ENCODE assay signal across 23 cellular contexts in genomic region chr2:183455056-183455455, GRCh38.
"Had no signal": no experiment of that assay in that cellular context is flagged by ENCODE, and none has a peak within 500 bp of the region (broad histone marks: within the 10 kb centered on the region; RNA-seq: fewer than 3 reads in every experiment).

No MANE protein-coding gene starts in this region.

- H3K27ac ChIP-seq: KMS-11 had no signal

- H3K36me3 Mint-ChIP-seq: activated CD8-positive, alpha-beta memory T cell treated with anti-CD3 and anti-CD28 coated beads, Interleukin-2, amount 10 ng/mL, durations not matched to agents 7 days and 5 days; activated naive CD4-positive, alpha-beta T cell treated with anti-CD3 and anti-CD28 coated beads, Interleukin-2, amount 50 U/mL, for 24 hours; T-cell had no signal

- H3K9me3 Mint-ChIP-seq: activated naive CD4-positive, alpha-beta T cell treated with anti-CD3 and anti-CD28 coated beads, Interleukin-2, amount 50 U/mL, for 24 hours had no signal

- H3K36me3 ChIP-seq: MG63 had no signal

- H3K27ac Mint-ChIP-seq: activated CD8-positive, alpha-beta memory T cell treated with anti-CD3 and anti-CD28 coated beads, Interleukin-2, amount 10 ng/mL, durations not matched to agents 7 days and 5 days; activated naive CD4-positive, alpha-beta T cell treated with anti-CD3 and anti-CD28 coated beads, Interleukin-2, amount 50 U/mL, for 24 hours; activated T-cell treated with anti-CD3 and anti-CD28 coated beads, Interleukin-2, amount 50 U/mL, for 24 hours; activated T-helper 1 cell treated with anti-CD3 and anti-CD28 coated beads, Interleukin-12 subunit alpha, Interleukin-12 subunit beta, Interleukin-2, Interleukin-4 antibody, amounts not matched to agents 30 ng/mL and 10 ng/mL and 1 ng/mL, durations not matched to agents 14 hours and 24 hours and 36 hours; T-cell had no signal

- H3K27me3 ChIP-seq: MG63 had no signal

- H3K9me3 ChIP-seq: MG63 had no signal

- H3K27me3 Mint-ChIP-seq: activated CD8-positive, alpha-beta memory T cell treated with anti-CD3 and anti-CD28 coated beads, Interleukin-2, amount 10 ng/mL, durations not matched to agents 7 days and 5 days; activated T-cell treated with anti-CD3 and anti-CD28 coated beads, Interleukin-2, amount 50 U/mL, for 24 hours; T-cell had no signal

- H3K4me1 Mint-ChIP-seq: activated CD8-positive, alpha-beta memory T cell treated with anti-CD3 and anti-CD28 coated beads, Interleukin-2, amount 10 ng/mL, durations not matched to agents 7 days and 5 days; activated naive CD4-positive, alpha-beta T cell treated with anti-CD3 and anti-CD28 coated beads, Interleukin-2, amount 50 U/mL, for 24 hours; T-cell had no signal

- H3K4me3 ChIP-seq: MG63 had no signal

- H3K4me3 Mint-ChIP-seq: activated CD8-positive, alpha-beta memory T cell treated with anti-CD3 and anti-CD28 coated beads, Interleukin-2, amount 10 ng/mL, durations not matched to agents 7 days and 5 days; activated naive CD4-positive, alpha-beta T cell treated with anti-CD3 and anti-CD28 coated beads, Interleukin-2, amount 50 U/mL, for 24 hours; activated T-cell treated with anti-CD3 and anti-CD28 coated beads, Interleukin-2, amount 50 U/mL, for 24 hours; activated T-helper 1 cell treated with anti-CD3 and anti-CD28 coated beads, Interleukin-12 subunit alpha, Interleukin-12 subunit beta, Interleukin-2, Interleukin-4 antibody, amounts not matched to agents 30 ng/mL and 10 ng/mL and 1 ng/mL, durations not matched to agents 14 hours and 24 hours and 36 hours; T-cell had no signal

- DNase-seq: activated CD4-positive, alpha-beta T cell treated with anti-CD3 and anti-CD28 coated beads for 48 hours; activated CD4-positive, alpha-beta T cell treated with anti-CD3 and anti-CD28 coated beads, Interleukin-2, amount 50 U/mL, for 48 hours; activated CD8-positive, alpha-beta memory T cell treated with anti-CD3 and anti-CD28 coated beads, Interleukin-2, amount 10 ng/mL, durations not matched to agents 7 days and 5 days; activated effector memory CD4-positive, alpha-beta T cell treated with Interleukin-2 at 50 U/mL for 16 hours; activated naive CD4-positive, alpha-beta T cell; activated T-cell treated with anti-CD3 and anti-CD28 coated beads, Interleukin-2, amount 50 U/mL, for 24 hours; central memory CD4-positive, alpha-beta T cell; MG63; NCI-H1105; NCI-H1436 treated with DMSO at 0.1 percent for 48 hours; NCI-H187; NCI-H2081; NCI-H446 treated with DMSO at 0.1 percent for 48 hours; NCI-H526; NCI-H774; SIG-M5; T-cell; T-helper 2 cell; T1000 had no signal

- ATAC-seq: activated CD4-positive, CD25-positive, alpha-beta regulatory T cell treated with anti-CD3 and anti-CD28 coated beads, Interleukin-2, amount 50 U/mL, for 24 hours; activated CD8-positive, alpha-beta memory T cell treated with anti-CD3 and anti-CD28 coated beads, Interleukin-2, amount 10 ng/mL, durations not matched to agents 7 days and 5 days; T-cell had no signal
